ENCODE assay signal across 1 cellular context in the genomic region with DNA sequence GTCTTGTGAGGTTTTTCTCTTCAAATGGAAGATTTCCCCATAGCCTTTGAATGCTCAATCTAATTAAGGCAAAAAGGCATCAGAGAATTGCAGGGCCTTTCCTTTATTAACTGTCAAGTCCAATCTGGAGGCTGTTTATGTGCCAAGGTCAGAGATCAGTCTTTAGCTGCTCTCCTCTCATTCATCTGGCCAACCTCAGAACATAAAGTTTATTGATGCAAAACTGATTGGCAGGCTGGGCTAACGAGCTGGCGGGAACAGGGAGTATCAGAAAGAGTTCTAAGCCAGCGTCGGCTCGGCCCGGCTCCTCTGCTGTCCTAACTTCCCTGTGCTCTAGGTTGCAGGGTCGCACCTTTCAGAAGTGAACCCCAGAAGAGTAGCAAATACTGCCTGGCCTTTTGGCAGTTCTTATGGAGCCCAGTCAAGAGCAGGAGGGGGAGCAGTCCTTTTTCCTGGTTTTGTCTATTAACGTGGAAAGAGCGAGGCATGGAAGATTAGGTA.
A peak's percentile ranks its signal among the peaks of the same experiment; 100 is the strongest.
TF ChIP-seq lines count a peak whose summit lies in the region.

No MANE protein-coding gene starts in this region.

TF ChIP-seq in HEK293T, 16 proteins besides CTCF, POLR2A, EP300 and RAD21:
- TF ChIP-seq, protein P1, sequence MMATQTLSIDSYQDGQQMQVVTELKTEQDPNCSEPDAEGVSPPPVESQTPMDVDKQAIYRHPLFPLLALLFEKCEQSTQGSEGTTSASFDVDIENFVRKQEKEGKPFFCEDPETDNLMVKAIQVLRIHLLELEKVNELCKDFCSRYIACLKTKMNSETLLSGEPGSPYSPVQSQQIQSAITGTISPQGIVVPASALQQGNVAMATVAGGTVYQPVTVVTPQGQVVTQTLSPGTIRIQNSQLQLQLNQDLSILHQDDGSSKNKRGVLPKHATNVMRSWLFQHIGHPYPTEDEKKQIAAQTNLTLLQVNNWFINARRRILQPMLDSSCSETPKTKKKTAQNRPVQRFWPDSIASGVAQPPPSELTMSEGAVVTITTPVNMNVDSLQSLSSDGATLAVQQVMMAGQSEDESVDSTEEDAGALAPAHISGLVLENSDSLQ (IDR thresholded peaks at IDR 0.05) = peak; percentile 45; the same call in 1 of the 2 replicates
